Comparison of ENCODE assay signal across 21 cellular contexts in genomic region chr6:37106554-37106953, GRCh38.
DNase-seq lines count a peak whose midpoint lies in the region; ATAC-seq, FAIRE-seq and TF ChIP-seq lines count a peak whose summit lies in the region.
"Had no signal": no experiment of that assay in that cellular context is flagged by ENCODE, and none has a peak within 500 bp of the region (broad histone marks: within the 10 kb centered on the region; RNA-seq: fewer than 3 reads in every experiment).

No MANE protein-coding gene starts in this region.

- H3K27me3 ChIP-seq in GM23338 (ENCODE audit: insufficient read depth) (no peaks in the 10 kb centered on the region), OCI-LY1 (ENCODE audit: insufficient read depth, low read length) (no peaks in the 10 kb centered on the region), K562 (ENCODE audit: control insufficient read depth in 2 of 2, insufficient read depth in 2 of 2, low read length in 2 of 2) (no peaks in the 10 kb centered on the region)
- H3K27me3 ChIP-seq: BE2C had no signal

- CTCF ChIA-PET in K562 (lab: Yijun Ruan, JAX; ENCODE audit: low intra/inter-chr PET ratio) (no interaction called here), HEK293T (lab: Yijun Ruan, JAX) (no interaction called here)

- TF ChIP-seq RAD21 in K562 (CRISPR knock-in tag; conservative IDR thresholded peaks at IDR 0.05 in 1 of 2, IDR thresholded peaks at IDR 0.05 in 1 of 2), result no peak

- H3K4me1 Mint-ChIP-seq in GM23338 (peaks cover 57% of the 10 kb centered on the region), nephron progenitor cell (peaks cover 80% of the 10 kb centered on the region)

- H3K4me2 ChIP-seq in GM23338 (0 out of 2 replicates have a peak overlapping the region, but pooled peaks have one; percentile 2), OCI-LY1 (ENCODE audit: low read length) (no peak overlapping the region), K562 (ENCODE audit: insufficient read depth, low read length) (no peak overlapping the region)

- H3K27ac ChIP-seq in GM23338 (ENCODE audit: low read depth), result no peak overlapping the region
- peak overlapping the region; percentile 99 for H3K27ac ChIP-seq in OCI-LY1 (ENCODE audit: low read depth, low read length, poor library complexity, severe bottlenecking)
- no peak overlapping the region for H3K27ac ChIP-seq in K562 (ENCODE audit: extremely low read depth, low read depth, low read length)
- H3K27ac ChIP-seq: GM23248 had no signal

- WGBS in K562 (ENCODE audit: insufficient coverage, low coverage, missing lambda C conversion rate), result 87% methylated on average over 8 of the region's 8 CpGs

- H2AFZ ChIP-seq in GM23338, result no peak overlapping the region
- no peak overlapping the region for H2AFZ ChIP-seq in OCI-LY1 (ENCODE audit: low read length)
- H2AFZ ChIP-seq in K562 (ENCODE audit: low read depth, low read length), result peak overlapping the region; percentile 82; the same call in 1 of the 2 replicates
- H2AFZ ChIP-seq: GM23248 had no signal

- TF ChIP-seq CTCF in GM23338 (conservative IDR thresholded peaks at IDR 0.05; ENCODE audit: low read depth in 2 of 2), result no peak
- no peak for TF ChIP-seq CTCF in OCI-LY1 (IDR thresholded peaks at IDR 0.05; ENCODE audit: low read length)
- TF ChIP-seq CTCF in K562 (IDR thresholded peaks at IDR 0.05 in 2 of 3, conservative IDR thresholded peaks at IDR 0.05 in 1 of 3; ENCODE audit: insufficient read depth in 2 of 3, low read depth in 1 of 3, low read length in 3 of 3), result no peak
- TF ChIP-seq CTCF in nephron progenitor cell (IDR thresholded peaks at IDR 0.05), result no peak

- peaks cover 23% of the 10 kb centered on the region for H3K36me3 Mint-ChIP-seq in GM23338 (ENCODE audit: low read depth)
- no peaks in the 10 kb centered on the region for H3K36me3 Mint-ChIP-seq in nephron progenitor cell (ENCODE audit: low read depth)
- H3K36me3 Mint-ChIP-seq: CD4-positive, CD25-positive, alpha-beta regulatory T cell had no signal

- in situ Hi-C loops in K562 (cut with MboI), result no loop called here

- no peak overlapping the region; the same call in 2 of the 3 replicates for H3K4me3 Mint-ChIP-seq in GM23338
- no peak overlapping the region for H3K4me3 Mint-ChIP-seq in nephron progenitor cell
- H3K4me3 Mint-ChIP-seq: CD4-positive, CD25-positive, alpha-beta regulatory T cell; HFFc6 had no signal

- peaks cover 21% of the 10 kb centered on the region for H3K36me3 ChIP-seq in GM23338 (ENCODE audit: insufficient read depth)
- H3K36me3 ChIP-seq in OCI-LY1 (ENCODE audit: insufficient read depth, low read length), result no peaks in the 10 kb centered on the region
- no peaks in the 10 kb centered on the region for H3K36me3 ChIP-seq in K562 (ENCODE audit: control insufficient read depth, insufficient read depth, low read length)
- H3K36me3 ChIP-seq: BE2C had no signal

- no peaks in the 10 kb centered on the region for H3K9me1 ChIP-seq in K562 (ENCODE audit: control insufficient read depth, insufficient read depth, low read length)

- H3K27ac Mint-ChIP-seq in GM23338 (no peak overlapping the region), nephron progenitor cell (peak overlapping the region; percentile 19)
- H3K27ac Mint-ChIP-seq: HFFc6 had no signal

- H3K9me3 ChIP-seq in OCI-LY1 (ENCODE audit: low read length), result no peaks in the 10 kb centered on the region
- no peaks in the 10 kb centered on the region for H3K9me3 ChIP-seq in K562 (replicated peaks; ENCODE audit: control insufficient read depth, insufficient read depth, low read depth, low read length)
- H3K9me3 ChIP-seq: BE2C, Caco-2 had no signal

- H3K4me3 ChIP-seq in GM23338 (no peak overlapping the region), OCI-LY1 (ENCODE audit: low read depth, low read length, poor library complexity, severe bottlenecking) (no peak overlapping the region), K562 (no peak overlapping the region)
- H3K4me3 ChIP-seq: GM23248 had no signal

- H3K4me1 ChIP-seq in GM23338 (ENCODE audit: insufficient read depth) (peaks cover 54% of the 10 kb centered on the region), OCI-LY1 (ENCODE audit: insufficient read depth, low read length, severe bottlenecking) (peaks cover 93% of the 10 kb centered on the region), K562 (replicated peaks in 1 of 2; ENCODE audit: control insufficient read depth in 2 of 2, insufficient read depth in 2 of 2, low read length in 2 of 2) (peaks cover 70 to 78% of the 10 kb centered on the region in 2 experiments)

- no peak for TF ChIP-seq POLR2A in K562 (conservative IDR thresholded peaks at IDR 0.05)

- H3K79me2 ChIP-seq in GM23338 (replicated peaks; ENCODE audit: insufficient read depth) (no peaks in the 10 kb centered on the region; the same call in 1 of the 2 replicates), OCI-LY1 (ENCODE audit: insufficient read depth, low read length) (no peaks in the 10 kb centered on the region), K562 (ENCODE audit: control insufficient read depth, insufficient read depth, low read length) (no peaks in the 10 kb centered on the region)

- intact Hi-C loops in K562 (cut with micrococcal nuclease), result no loop called here

- no peaks in the 10 kb centered on the region for H3K9me2 ChIP-seq in GM23338 (ENCODE audit: insufficient read depth)
- H3K9me2 ChIP-seq in OCI-LY1 (ENCODE audit: low read depth, low read length), result no peaks in the 10 kb centered on the region

- H3K9ac ChIP-seq in OCI-LY1 (ENCODE audit: low read length), result no peak overlapping the region
- no peak overlapping the region for H3K9ac ChIP-seq in K562 (ENCODE audit: insufficient read depth in 1 of 2, low read depth in 2 of 2, low read length in 2 of 2)
- H3K9ac ChIP-seq: GM23248 had no signal

- DNase-seq in GM23338 (ENCODE audit: low spot score) (no peak), K562 (ENCODE audit: extremely low read depth in 1 of 4, low spot score in 3 of 4) (no peak), nephron progenitor cell (no peak), SIG-M5 treated with dmso at 0.1 percent for 504 hours (lab: John Stamatoyannopoulos, UW; ENCODE audit: unreplicated experiment) (no peak), HEK293T (ENCODE audit: extremely low spot score) (no peak), SW 1271 (lab: John Stamatoyannopoulos, UW) (no peak)
- DNase-seq: ACHN; BE2C; C1 segment of cervical spinal cord; Caco-2; CD4-positive, CD25-positive, alpha-beta regulatory T cell; GM23248; HCEC 1CT; HFFc6 had no signal

- FAIRE-seq in K562 (lab: Jason Lieb, UNC), result no peak
- FAIRE-seq: A204.1, D721Med, G401.6, GM12891, GM18507, H54 had no signal

- POLR2A ChIA-PET in K562 (lab: Yijun Ruan, JAX) (interaction anchor here (0.8 kb wide), 2 partner anchors 9 to 10 kb away, joined by 4 to 7 read pairs; no protein-coding TSS in a partner anchor), HEK293T (lab: Yijun Ruan, JAX) (interaction anchor here (0.9 to 1.3 kb wide), 2 partner anchors 10 to 31 kb away, joined by 3 read pairs; no protein-coding TSS in a partner anchor)

- peaks cover 58% of the 10 kb centered on the region for H3F3A ChIP-seq in GM23338 (replicated peaks; ENCODE audit: low read depth)
- H3F3A ChIP-seq in OCI-LY1 (ENCODE audit: insufficient read depth, low read length), result no peaks in the 10 kb centered on the region; the same call in 1 of the 2 replicates

- H4K20me1 ChIP-seq in GM23338 (replicated peaks; ENCODE audit: insufficient read depth) (peaks cover 8% of the 10 kb centered on the region), OCI-LY1 (ENCODE audit: insufficient read depth, low read length) (no peaks in the 10 kb centered on the region), K562 (replicated peaks; ENCODE audit: control insufficient read depth, insufficient read depth, low read length) (no peaks in the 10 kb centered on the region)

- ATAC-seq in GM23338 (no peak), K562 (no peak)

- H3K27me3 Mint-ChIP-seq in GM23338 (ENCODE audit: insufficient read depth, low read depth, poor library complexity) (peaks cover 17% of the 10 kb centered on the region), nephron progenitor cell (ENCODE audit: low read depth, poor library complexity) (no peaks in the 10 kb centered on the region)

- TF ChIP-seq EP300 in K562 (IDR thresholded peaks at IDR 0.05; ENCODE audit: low read length), result no peak

- no peaks in the 10 kb centered on the region for H3K9me3 Mint-ChIP-seq in GM23338
- H3K9me3 Mint-ChIP-seq in nephron progenitor cell, result no peaks in the 10 kb centered on the region
- H3K9me3 Mint-ChIP-seq: CD4-positive, CD25-positive, alpha-beta regulatory T cell; HFFc6 had no signal

- no TSS peak for BruUV-seq in K562 (replicated peaks; lab: Mats Ljungman, UMichigan)

TF ChIP-seq in GM23338, 12 proteins besides CTCF, POLR2A, EP300 and RAD21 (continues in another document):
- TF ChIP-seq ZNF331 (CRISPR knock-in tag; IDR thresholded peaks at IDR 0.05; ENCODE audit: low read depth) (no peak), EZH2 (IDR thresholded peaks at IDR 0.05; ENCODE audit: low read depth, unreplicated experiment) (no peak), ZNF114 (CRISPR knock-in tag; IDR thresholded peaks at IDR 0.05) (no peak)

TF ChIP-seq in K562, 482 proteins besides CTCF, POLR2A, EP300 and RAD21 (continues in another document):
- TF ChIP-seq MAFF (IDR thresholded peaks at IDR 0.05; ENCODE audit: low read length), result 0 out of 2 replicates have a peak, but pooled peaks have one; percentile 17

TF ChIP-seq in HEK293T, 16 proteins besides CTCF, POLR2A, EP300 and RAD21:
- TF ChIP-seq BHLHE40 (IDR thresholded peaks at IDR 0.05; ENCODE audit: borderline replicate concordance) (no peak), LEF1 (IDR thresholded peaks at IDR 0.05; ENCODE audit: borderline replicate concordance) (no peak), CTBP1 (IDR thresholded peaks at IDR 0.05; ENCODE audit: borderline replicate concordance) (no peak), TARDBP (IDR thresholded peaks at IDR 0.05) (no peak), FOXK2 (IDR thresholded peaks at IDR 0.05) (no peak), ARNT (IDR thresholded peaks at IDR 0.05) (no peak), HDGF (IDR thresholded peaks at IDR 0.05; ENCODE audit: borderline replicate concordance) (no peak), SUZ12 (IDR thresholded peaks at IDR 0.05) (no peak), L3MBTL2 (conservative IDR thresholded peaks at IDR 0.05) (no peak), ELF4 (IDR thresholded peaks at IDR 0.05) (no peak), FOXM1 (IDR thresholded peaks at IDR 0.05; ENCODE audit: borderline replicate concordance) (no peak), NFRKB (IDR thresholded peaks at IDR 0.05) (no peak)
- TF ChIP-seq, protein P1, sequence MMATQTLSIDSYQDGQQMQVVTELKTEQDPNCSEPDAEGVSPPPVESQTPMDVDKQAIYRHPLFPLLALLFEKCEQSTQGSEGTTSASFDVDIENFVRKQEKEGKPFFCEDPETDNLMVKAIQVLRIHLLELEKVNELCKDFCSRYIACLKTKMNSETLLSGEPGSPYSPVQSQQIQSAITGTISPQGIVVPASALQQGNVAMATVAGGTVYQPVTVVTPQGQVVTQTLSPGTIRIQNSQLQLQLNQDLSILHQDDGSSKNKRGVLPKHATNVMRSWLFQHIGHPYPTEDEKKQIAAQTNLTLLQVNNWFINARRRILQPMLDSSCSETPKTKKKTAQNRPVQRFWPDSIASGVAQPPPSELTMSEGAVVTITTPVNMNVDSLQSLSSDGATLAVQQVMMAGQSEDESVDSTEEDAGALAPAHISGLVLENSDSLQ (IDR thresholded peaks at IDR 0.05), result no peak
